23 cellular contexts compared by ENCODE assay signal in genomic region chr12:2894961-2895360, GRCh38. TPM values are rescaled to one million over a fixed set of nuclear protein-coding genes. Genes with fewer than 3 reads are reported as not detected.
DNase-seq lines count a peak whose midpoint lies in the region; ATAC-seq and TF ChIP-seq lines count a peak whose summit lies in the region.
"Had no signal": no experiment of that assay in that cellular context is flagged by ENCODE, and none has a peak within 500 bp of the region (broad histone marks: within the 10 kb centered on the region; RNA-seq: fewer than 3 reads in every experiment).

No MANE protein-coding gene starts in this region.

- no peak overlapping the region for H2AFZ ChIP-seq in OCI-LY7 (ENCODE audit: low read length)

- peak overlapping the region; percentile 20 for H3K9ac ChIP-seq in adipocyte (ENCODE audit: low read length)

- no peaks in the 10 kb centered on the region for H4K20me1 ChIP-seq in OCI-LY7 (ENCODE audit: insufficient read depth, low read length)

- POLR2A ChIA-PET in OCI-LY7 (lab: Charles Lee): interaction anchor here (1.4 kb wide), 1 partner anchor 38 kb away, joined by 3 read pairs; no protein-coding TSS in a partner anchor

- WGBS in stomach, 5 donors: 24 to 91% (median 64%) methylated on average over 3 of the region's 3 CpGs

- H3K36me3 ChIP-seq in adipocyte (ENCODE audit: control insufficient read depth, insufficient read depth, low read length, severe bottlenecking) (no peaks in the 10 kb centered on the region), stomach (peaks cover 0 to 3% (median 0%) of the 10 kb centered on the region in 4 donors), OCI-LY7 (ENCODE audit: insufficient read depth, low read length) (no peaks in the 10 kb centered on the region)

- no peak overlapping the region for H3K4me2 ChIP-seq in OCI-LY7 (ENCODE audit: low read length)

- TF ChIP-seq POLR2A in stomach (IDR thresholded peaks at IDR 0.05): no peak

- no peaks in the 10 kb centered on the region for H3K9me2 ChIP-seq in OCI-LY7 (ENCODE audit: insufficient read depth, low read length)

- peak overlapping the region in 4 of 5 donors; percentile 26 to 97 (median 63) for H3K27ac ChIP-seq in stomach
- no peak overlapping the region for H3K27ac ChIP-seq in OCI-LY7 (ENCODE audit: low read depth, low read length, poor library complexity, severe bottlenecking)

- H3K9me3 ChIP-seq in adipocyte (ENCODE audit: control insufficient read depth, low read length) (no peaks in the 10 kb centered on the region), stomach (no peaks in the 10 kb centered on the region), OCI-LY7 (ENCODE audit: low read length) (no peaks in the 10 kb centered on the region)

- no TSS peak for BruUV-seq in OCI-LY7 (replicated peaks; lab: Mats Ljungman, UMichigan)

- peak; percentile 58 for DNase-seq in AG20443 (ENCODE audit: low spot score)
- peak; percentile 59 for DNase-seq in adipocyte (ENCODE audit: low read depth)
- DNase-seq in foreskin melanocyte: peak; percentile 81
- DNase-seq in stomach: no peak
- DNase-seq in NCI-H510A (lab: John Stamatoyannopoulos, UW): no peak
- DNase-seq in cerebellar nuclear complex (lab: John Stamatoyannopoulos, UW): no peak
- no peak for DNase-seq in OCI-LY7 (ENCODE audit: low spot score)
- DNase-seq: activated CD4-positive, alpha-beta T cell treated with anti-CD3 and anti-CD28 coated beads, Interleukin-2, amount 10 ng/mL, durations not matched to agents 7 days and 5 days; activated effector memory CD4-positive, alpha-beta T cell treated with anti-CD3 and anti-CD28 coated beads, Interleukin-2, amount 50 U/mL, for 16 hours; DND-41; effector memory CD4-positive, alpha-beta T cell; islet precursor cell; KBM-7; MV-4-11; naive thymus-derived CD4-positive, alpha-beta T cell; NCI-H2029 treated with DMSO at 0.1 percent for 48 hours; NCI-H510A treated with DMSO at 0.1 percent for 48 hours; stimulated activated CD4-positive, alpha-beta T cell treated with anti-CD3 and anti-CD28 coated beads, Interleukin-2, amount 100 ng/mL, for 48 hours; stimulated activated naive CD8-positive, alpha-beta T cell treated with anti-CD3 and anti-CD28 coated beads, Interleukin-15, amount 100 ng/mL, for 72 hours; T-helper 1 cell had no signal

- TF ChIP-seq EP300 in stomach (IDR thresholded peaks at IDR 0.05): no peak

- H3K4me1 ChIP-seq in adipocyte (ENCODE audit: control insufficient read depth, insufficient read depth, low read length): peaks cover 52% of the 10 kb centered on the region
- peaks cover 8 to 47% (median 29%) of the 10 kb centered on the region in 4 donors for H3K4me1 ChIP-seq in stomach
- H3K4me1 ChIP-seq in OCI-LY7 (ENCODE audit: insufficient read depth, low read length, poor library complexity, severe bottlenecking): peaks cover 5% of the 10 kb centered on the region

- CTCF ChIA-PET in OCI-LY7 (lab: Charles Lee; ENCODE audit: unreplicated experiment): no interaction called here

- TF ChIP-seq CTCF in stomach (IDR thresholded peaks at IDR 0.05): no peak
- TF ChIP-seq CTCF in OCI-LY7 (conservative IDR thresholded peaks at IDR 0.05; ENCODE audit: low read length): no peak

- intact Hi-C loops in stomach (cut with DNase I; ENCODE audit: low total_unique reads) (no loop called here), OCI-LY7 (cut with micrococcal nuclease; ENCODE audit: unreplicated experiment) (loop anchor here (5.0 kb wide), 1 partner anchor 47 kb away; no protein-coding TSS in a partner anchor)

- no peaks in the 10 kb centered on the region; the same call in 1 of the 2 replicates for H3K79me2 ChIP-seq in OCI-LY7 (ENCODE audit: insufficient read depth, low read depth, low read length)

- H3K27me3 ChIP-seq in adipocyte (replicated peaks; ENCODE audit: control insufficient read depth, insufficient read depth, low read length) (no peaks in the 10 kb centered on the region), stomach (no peaks in the 10 kb centered on the region)

- peak overlapping the region; percentile 24 for H3K4me3 ChIP-seq in adipocyte (ENCODE audit: low read length)
- no peak overlapping the region for H3K4me3 ChIP-seq in stomach
- no peak overlapping the region for H3K4me3 ChIP-seq in OCI-LY7 (ENCODE audit: low read depth, low read length, poor library complexity, severe bottlenecking)
- H3K4me3 ChIP-seq: lung had no signal

- no peak for ATAC-seq in GM18907 (IDR thresholded peaks at IDR 0.05; ENCODE audit: unreplicated experiment)
- ATAC-seq: naive thymus-derived CD4-positive, alpha-beta T cell; stimulated activated naive CD8-positive, alpha-beta T cell treated with anti-CD3 and anti-CD28 coated beads, Interleukin-15, amount 100 ng/mL, for 72 hours had no signal

RNA-seq across cellular contexts. Expression of gene TULP3, which starts 4.3 kb away (rescaled TPM):
- total RNA-seq in stomach: 10 to 100 TPM; 10.7 to 73.5 (median 30.3) TPM
- 10 to 100 TPM in 2 of 3 donors, 1 to 10 TPM in 1; 9.2 to 11.7 (median 11.3) TPM for polyA plus RNA-seq in stomach
- 6.9 and 10.7 TPM in 2 replicates for total RNA-seq in OCI-LY7 (2014; rRNA removed; shearing (Covaris generic))
- 9.5 and 11.0 TPM in 2 replicates for total RNA-seq in OCI-LY7 (2022)

RNA-seq across cellular contexts. Expression of gene RHNO1, which starts 17.9 kb away (rescaled TPM):
- total RNA-seq in stomach: 10 to 100 TPM in 2 of 5 donors, 1 to 10 TPM in 2, not detected in 1; 7.0 to 92.0 (median 14.1) TPM
- polyA plus RNA-seq in stomach: 10 to 100 TPM; 12.7 to 18.4 (median 14.7) TPM
- 35.4 and 48.3 TPM in 2 replicates for total RNA-seq in OCI-LY7 (2014; rRNA removed; shearing (Covaris generic))
- total RNA-seq in OCI-LY7 (2022): 69.8 and 70.6 TPM in 2 replicates

RNA-seq across cellular contexts. Expression of gene FOXM1, which starts 18.0 kb away (rescaled TPM):
- total RNA-seq in stomach (10 to 100 TPM in 2 of 5 donors, 1 to 10 TPM in 2, not detected in 1; 3.5 to 23.2 (median 7.1) TPM), OCI-LY7 (2022) (173 and 194 TPM in 2 replicates)
- polyA plus RNA-seq in stomach: 10 to 100 TPM in 1 of 3 donors, 1 to 10 TPM in 2; 3.7 to 10.5 (median 7.6) TPM
- 91.7 and 109 TPM in 2 replicates for total RNA-seq in OCI-LY7 (2014; rRNA removed; shearing (Covaris generic))
- polyA plus RNA-seq: naive thymus-derived CD4-positive, alpha-beta T cell had no signal

RNA-seq across cellular contexts. Expression of gene TEX52, which starts 38.1 kb away (rescaled TPM):
- total RNA-seq in stomach: not detected
- polyA plus RNA-seq in stomach: not detected
- total RNA-seq in OCI-LY7 (2014; rRNA removed; shearing (Covaris generic)): 0.25 TPM in 1 of 2 replicates, not detected in the other
- total RNA-seq in OCI-LY7 (2022): 0.29 TPM in 1 of 2 replicates, not detected in the other
- total RNA-seq: lung; naive thymus-derived CD4-positive, alpha-beta T cell; skeletal muscle tissue had no signal
- polyA plus RNA-seq: lung; naive thymus-derived CD4-positive, alpha-beta T cell had no signal

Comparison
In these comparisons a context has a peak if more than half of its experiments do, and no peak if none do; other contexts are left out.
1. DNase-seq: peak in AG20443 (single experiment), adipocyte (single experiment) and foreskin melanocyte (single experiment); none in stomach (single experiment), NCI-H510A (single experiment), cerebellar nuclear complex (0 of 2) and OCI-LY7 (single experiment).